Comparison of ENCODE assay signal across 8 cellular contexts in genomic region chr19:10928563-10929401, GRCh38. TPM values are rescaled to one million over a fixed set of nuclear protein-coding genes. Genes with fewer than 3 reads are reported as not detected.
A peak's percentile ranks its signal among the peaks of the same experiment; 100 is the strongest.
DNase-seq lines count a peak whose midpoint lies in the region; TF ChIP-seq lines count a peak whose summit lies in the region.

Gene TIMM29 (plus strand): TSS chr19:10928811. CDS start chr19:10928823, 12 bp downstream.
Gene YIPF2 (minus strand): TSS chr19:10928639. CDS start chr19:10928410, 229 bp downstream.

- H3K4me2 ChIP-seq in H9 (ENCODE audit: insufficient read depth, insufficient read length, low read length) = peak within 1 kb of the TSS; percentile 86
- H3K4me2 ChIP-seq in MM.1S (ENCODE audit: low read depth, low read length) = peak within 1 kb of the TSS; percentile 95

- no peaks in the 10 kb centered on the region for H3K9me2 ChIP-seq in MM.1S (replicated peaks; ENCODE audit: insufficient read depth, low read length)

- H3K27me3 Mint-ChIP-seq in H9 (ENCODE audit: low read depth) (peaks cover 2% of the 10 kb centered on the region; the same call in 1 of the 2 replicates), neural crest cell (ENCODE audit: low read depth) (peaks cover 5% of the 10 kb centered on the region)

- no peaks in the 10 kb centered on the region for H3K27me3 ChIP-seq in H9 (ENCODE audit: insufficient read depth, low read length)
- H3K27me3 ChIP-seq in MM.1S (replicated peaks; ENCODE audit: insufficient read depth, low read length) = no peaks in the 10 kb centered on the region
- no peaks in the 10 kb centered on the region for H3K27me3 ChIP-seq in stomach smooth muscle (ENCODE audit: control insufficient read depth in 1 of 2, insufficient read depth in 2 of 2, low read length in 2 of 2)

- no peaks in the 10 kb centered on the region for H3K79me1 ChIP-seq in H9 (ENCODE audit: insufficient read depth, low read depth, low read length, poor library complexity, severe bottlenecking)

- no peak within 1 kb of the TSS for H2BK5ac ChIP-seq in H9 (ENCODE audit: insufficient read length, low read length)

- DNase-seq in EL (peak; percentile 99), H9 (peak; percentile 98), MM.1S (peak; percentile 99), SIG-M5 (lab: John Stamatoyannopoulos, UW) (peak; percentile 84), activated gamma-delta T cell treated with Interleukin-2 at 50 U/mL for 16 hours (peak; percentile 93), foreskin fibroblast (peak; percentile 95 to 98), neural crest cell (ENCODE audit: low read depth, low spot score) (peak; percentile 91)

- no peak within 1 kb of the TSS for H2BK12ac ChIP-seq in H9 (ENCODE audit: insufficient read length, low read depth, low read length)

- peak within 1 kb of the TSS; percentile 97 for H3K4me3 ChIP-seq in MM.1S (ENCODE audit: low read length)
- peak within 1 kb of the TSS; percentile 83 to 94 for H3K4me3 ChIP-seq in foreskin fibroblast (ENCODE audit: low read depth in 1 of 2, low read length in 2 of 2)
- H3K4me3 ChIP-seq in stomach smooth muscle (ENCODE audit: low read length in 2 of 2) = peak within 1 kb of the TSS; percentile 68 to 87

- no peak within 1 kb of the TSS for H3T11ph ChIP-seq in H9 (ENCODE audit: low read length)

- H3K4me3 Mint-ChIP-seq in H9 (peak within 1 kb of the TSS; percentile 93 to 94), neural crest cell (peak within 1 kb of the TSS; percentile 99)

- H3K23me2 ChIP-seq in H9 (ENCODE audit: insufficient read length, low read depth, low read length, poor library complexity, severe bottlenecking) = peaks cover 14% of the 10 kb centered on the region

- H3K23ac ChIP-seq in H9 (ENCODE audit: insufficient read length, low read depth, low read length) = no peak within 1 kb of the TSS

- H3K4me1 ChIP-seq in H9 (ENCODE audit: insufficient read depth, low read length) (no peaks in the 10 kb centered on the region), MM.1S (ENCODE audit: low read length) (peaks cover 10% of the 10 kb centered on the region), stomach smooth muscle (ENCODE audit: control insufficient read depth, insufficient read depth, low read length) (peaks cover 20% of the 10 kb centered on the region)

- 0 out of 2 replicates have a peak, but pooled peaks cover 6% of the 10 kb centered on the region for H3F3A ChIP-seq in MM.1S (ENCODE audit: insufficient read depth, low read length)

- H3K36me3 ChIP-seq in MM.1S (replicated peaks; ENCODE audit: insufficient read depth, low read length) (no peaks in the 10 kb centered on the region), stomach smooth muscle (ENCODE audit: control insufficient read depth in 2 of 2, insufficient read depth in 2 of 2, low read length in 2 of 2) (peaks cover 0 to 13% of the 10 kb centered on the region in 2 donors)

- no peak within 1 kb of the TSS for H2AFZ ChIP-seq in H9 (ENCODE audit: low read length)
- H2AFZ ChIP-seq in MM.1S (ENCODE audit: low read length) = peak within 1 kb of the TSS; percentile 79

- H4K20me1 ChIP-seq in H9 (ENCODE audit: control insufficient read depth, insufficient read depth, insufficient read length) (no peaks in the 10 kb centered on the region), MM.1S (ENCODE audit: insufficient read depth, low read length) (no peaks in the 10 kb centered on the region)

- no peak within 1 kb of the TSS for H2BK20ac ChIP-seq in H9 (ENCODE audit: low read depth, low read length, poor library complexity, severe bottlenecking)

- WGBS in H9 (ENCODE audit: extremely low coverage, insufficient read length, low lambda C conversion rate) = no CpG with 5 or more reads among the region's 96 CpGs

- H3K27ac ChIP-seq in H9 (ENCODE audit: insufficient read length, low read depth, low read length) = no peak within 1 kb of the TSS
- peak within 1 kb of the TSS; percentile 31; the same call in 1 of the 2 replicates for H3K27ac ChIP-seq in MM.1S (ENCODE audit: low read length)
- H3K27ac ChIP-seq in stomach smooth muscle (ENCODE audit: low read length) = peak within 1 kb of the TSS; percentile 62

- TF ChIP-seq CTCF in H9 (conservative IDR thresholded peaks at IDR 0.05) = no peak
- TF ChIP-seq CTCF in MM.1S (IDR thresholded peaks at IDR 0.05; ENCODE audit: low read length) = no peak
- TF ChIP-seq CTCF in foreskin fibroblast (IDR thresholded peaks at IDR 0.05; ENCODE audit: low read depth, low read length) = no peak
- TF ChIP-seq CTCF in neural crest cell (conservative IDR thresholded peaks at IDR 0.05) = no peak

- H4K91ac ChIP-seq in H9 (ENCODE audit: insufficient read length, low read depth, low read length) = no peak within 1 kb of the TSS

- H3K36me3 Mint-ChIP-seq in H9 (ENCODE audit: insufficient read depth in 1 of 3, low read depth in 3 of 3) = peaks cover 7 to 34% (median 30%) of the 10 kb centered on the region in 3 experiments; a peak in 6 of 7 replicates
- no peaks in the 10 kb centered on the region for H3K36me3 Mint-ChIP-seq in neural crest cell (ENCODE audit: low read depth)

- H3K9ac ChIP-seq in H9 (ENCODE audit: extremely low read depth, insufficient read length, low read length) (peak within 1 kb of the TSS; percentile 86), MM.1S (ENCODE audit: low read length) (peak within 1 kb of the TSS; percentile 75), stomach smooth muscle (ENCODE audit: low read length in 2 of 2) (peak within 1 kb of the TSS; percentile 72 to 73)

- no peak within 1 kb of the TSS for H3K18ac ChIP-seq in H9 (ENCODE audit: insufficient read length, low read depth, low read length)

- peak within 1 kb of the TSS; percentile 51 to 93 (median 92); a peak in 6 of 7 replicates for H3K27ac Mint-ChIP-seq in H9
- peak within 1 kb of the TSS; percentile 69 for H3K27ac Mint-ChIP-seq in neural crest cell (ENCODE audit: unreplicated experiment)

- no peak within 1 kb of the TSS for H2AK5ac ChIP-seq in H9 (ENCODE audit: insufficient read length, low read length)

- H3K79me2 ChIP-seq in H9 (ENCODE audit: insufficient read depth, low read length) (peaks cover 4% of the 10 kb centered on the region; the same call in 1 of the 2 replicates), MM.1S (ENCODE audit: low read length) (peaks cover 56% of the 10 kb centered on the region)

- H3K4me1 Mint-ChIP-seq in H9 (peaks cover 12 to 17% of the 10 kb centered on the region in 2 experiments), neural crest cell (peaks cover 16% of the 10 kb centered on the region)

- H4K8ac ChIP-seq in H9 (replicated peaks; ENCODE audit: insufficient read length, low read depth, low read length) = no peak within 1 kb of the TSS

- no peak within 1 kb of the TSS; the same call in 1 of the 2 replicates for H2BK15ac ChIP-seq in H9 (ENCODE audit: low read depth, low read length)

- no peak within 1 kb of the TSS for H4K5ac ChIP-seq in H9 (ENCODE audit: insufficient read length, low read depth, low read length)

- H3K4ac ChIP-seq in H9 (ENCODE audit: low read depth, low read length) = no peak within 1 kb of the TSS

- H3K9me3 Mint-ChIP-seq in H9 = no peaks in the 10 kb centered on the region
- no peaks in the 10 kb centered on the region for H3K9me3 Mint-ChIP-seq in neural crest cell

- H2BK120ac ChIP-seq in H9 (ENCODE audit: low read depth, low read length, poor library complexity, severe bottlenecking) = no peak within 1 kb of the TSS

- no peak within 1 kb of the TSS for H3K56ac ChIP-seq in H9 (ENCODE audit: insufficient read length, low read depth, low read length)

- peak within 1 kb of the TSS; percentile 39; the same call in 1 of the 2 replicates for H3K14ac ChIP-seq in H9 (ENCODE audit: insufficient read depth, low read length)

- H3K9me3 ChIP-seq in H9 (ENCODE audit: control insufficient read depth, low read depth, low read length) (no peaks in the 10 kb centered on the region), MM.1S (replicated peaks; ENCODE audit: insufficient read depth, low read length) (no peaks in the 10 kb centered on the region), stomach smooth muscle (ENCODE audit: control insufficient read depth in 2 of 2, low read length in 2 of 2) (no peaks in the 10 kb centered on the region)

RNA-seq across cellular contexts. Expression of gene TIMM29, which starts in this region (rescaled TPM):
- total RNA-seq in H9 (2021) (23.4 and 26.8 TPM in 2 replicates), neural crest cell (28.0 and 30.1 TPM in 2 replicates)

RNA-seq across cellular contexts. Expression of gene YIPF2, which starts in this region (rescaled TPM):
- total RNA-seq in H9 (2021) (58.2 and 60.2 TPM in 2 replicates), neural crest cell (19.8 and 22.0 TPM in 2 replicates)
